Comparison of ENCODE assay signal across 1 cellular context in genomic region chr1:244436336-244437102, GRCh38.
TF ChIP-seq lines count a peak whose summit lies in the region.

No MANE protein-coding gene starts in this region.

TF ChIP-seq in GM23338, 12 proteins besides CTCF, POLR2A, EP300 and RAD21 (continued from another document):
- TF ChIP-seq POLR2AphosphoS5 (IDR thresholded peaks at IDR 0.05; ENCODE audit: low read depth): no peak
- no peak for TF ChIP-seq REST (IDR thresholded peaks at IDR 0.05; ENCODE audit: unreplicated experiment)
- TF ChIP-seq ZNF331 (CRISPR knock-in tag; IDR thresholded peaks at IDR 0.05; ENCODE audit: low read depth): no peak
- TF ChIP-seq EZH2 (IDR thresholded peaks at IDR 0.05; ENCODE audit: low read depth, unreplicated experiment): no peak
- no peak for TF ChIP-seq ZNF114 (CRISPR knock-in tag; IDR thresholded peaks at IDR 0.05)
- no peak for TF ChIP-seq CREB1 (CRISPR knock-in tag; IDR thresholded peaks at IDR 0.05; ENCODE audit: low read depth)
TF ChIP-seq in GM23338: peak in this region for 0.
